In genomic region chr4:152605641-152606304, GRCh38 we compare ENCODE assay signal across 1 cellular context.
TF ChIP-seq lines count a peak whose summit lies in the region.

No MANE protein-coding gene starts in this region.

TF ChIP-seq in GM23338, 12 proteins besides CTCF, POLR2A, EP300 and RAD21 (continued from another document):
- TF ChIP-seq ETS1 (IDR thresholded peaks at IDR 0.05) (no peak), STAT1 (IDR thresholded peaks at IDR 0.05; ENCODE audit: unreplicated experiment) (no peak), ZNF331 (CRISPR knock-in tag; IDR thresholded peaks at IDR 0.05; ENCODE audit: low read depth) (no peak), POLR2AphosphoS5 (IDR thresholded peaks at IDR 0.05; ENCODE audit: low read depth) (no peak), ZNF114 (CRISPR knock-in tag; IDR thresholded peaks at IDR 0.05) (no peak)
